Comparison of ENCODE assay signal across 8 cellular contexts in genomic region chr14:72891666-72892102, GRCh38. TPM values are rescaled to one million over a fixed set of nuclear protein-coding genes. Genes with fewer than 3 reads are reported as not detected.
DNase-seq lines count a peak whose midpoint lies in the region; ATAC-seq and TF ChIP-seq lines count a peak whose summit lies in the region.

No MANE protein-coding gene starts in this region.

- H3K4me3 ChIP-seq in ectodermal cell (ENCODE audit: insufficient read depth, low read depth, low read length) (peak overlapping the region; percentile 50), neural cell (ENCODE audit: low read length) (peak overlapping the region; percentile 91), mucosa of descending colon (no peak overlapping the region)

- H3K27ac ChIP-seq in ectodermal cell (ENCODE audit: insufficient read depth, low read depth, low read length, poor library complexity, severe bottlenecking): no peak overlapping the region
- H3K27ac ChIP-seq in neural cell (ENCODE audit: low read length): no peak overlapping the region

- TF ChIP-seq RAD21 in Ishikawa (IDR thresholded peaks at IDR 0.05; ENCODE audit: low read depth) (no peak), neural cell (conservative IDR thresholded peaks at IDR 0.05) (no peak)

- no peak for ATAC-seq in mucosa of descending colon
- no peak for ATAC-seq in GM21576 (IDR thresholded peaks at IDR 0.05; ENCODE audit: unreplicated experiment)

- H3K27me3 ChIP-seq in ectodermal cell (ENCODE audit: control insufficient read depth, insufficient read depth, low read length, poor library complexity, severe bottlenecking): peaks cover 58% of the 10 kb centered on the region
- peaks cover 63% of the 10 kb centered on the region for H3K27me3 ChIP-seq in neural cell (ENCODE audit: insufficient read depth, low read depth, low read length)

- H3K36me3 ChIP-seq in ectodermal cell (ENCODE audit: control insufficient read depth, insufficient read depth, low read length) (no peaks in the 10 kb centered on the region), neural cell (ENCODE audit: insufficient read depth, low read length) (no peaks in the 10 kb centered on the region), mucosa of descending colon (ENCODE audit: low read depth) (no peaks in the 10 kb centered on the region)

- peak overlapping the region; percentile 51 for H3K9ac ChIP-seq in neural cell (ENCODE audit: low read length)

- H2AFZ ChIP-seq in neural cell (ENCODE audit: low read depth, low read length): no peak overlapping the region

- peaks cover 52% of the 10 kb centered on the region for H3K4me1 ChIP-seq in ectodermal cell (ENCODE audit: control insufficient read depth, insufficient read depth, low read length)
- H3K4me1 ChIP-seq in mucosa of descending colon (ENCODE audit: low read depth): peaks cover 10% of the 10 kb centered on the region

- TF ChIP-seq EP300 in Ishikawa (IDR thresholded peaks at IDR 0.05; ENCODE audit: borderline replicate concordance) (no peak), neural cell (conservative IDR thresholded peaks at IDR 0.05; ENCODE audit: poor library complexity, severe bottlenecking) (no peak)

- H3K4me2 ChIP-seq in neural cell (ENCODE audit: low read length): peak overlapping the region; percentile 99

- no peaks in the 10 kb centered on the region for H3K9me2 ChIP-seq in neural cell (ENCODE audit: insufficient read depth, low read length)

- H3F3A ChIP-seq in neural cell (ENCODE audit: insufficient read depth, low read length, poor library complexity, severe bottlenecking): no peaks in the 10 kb centered on the region

- intact Hi-C loops in mucosa of descending colon (cut with DNase I, micrococcal nuclease): no loop called here

- peaks cover 11% of the 10 kb centered on the region for H3K79me2 ChIP-seq in neural cell (replicated peaks; ENCODE audit: insufficient read depth, low read length)

- TF ChIP-seq CTCF in neural cell (IDR thresholded peaks at IDR 0.05; ENCODE audit: poor library complexity, severe bottlenecking) (no peak), mucosa of descending colon (IDR thresholded peaks at IDR 0.05) (no peak)

- DNase-seq in Ammon's horn (ENCODE audit: low spot score): peak; percentile 9
- DNase-seq in mucosa of descending colon: no peak
- no peak for DNase-seq in NCI-H1694 (lab: John Stamatoyannopoulos, UW)
- no peak for DNase-seq in NCI-H1105 (lab: John Stamatoyannopoulos, UW)

- H3K9me3 ChIP-seq in ectodermal cell (ENCODE audit: control insufficient read depth, low read length): no peaks in the 10 kb centered on the region
- no peaks in the 10 kb centered on the region for H3K9me3 ChIP-seq in neural cell (ENCODE audit: low read length)
- H3K9me3 ChIP-seq in mucosa of descending colon: no peaks in the 10 kb centered on the region

- WGBS in ectodermal cell, 2 experiments: 0 to 1% methylated on average over 13 to 14 of the region's 14 CpGs

- no peaks in the 10 kb centered on the region for H4K20me1 ChIP-seq in neural cell (ENCODE audit: insufficient read depth)

TF ChIP-seq in Ishikawa, 13 proteins besides CTCF, POLR2A, EP300 and RAD21:
- TF ChIP-seq TAF1 (IDR thresholded peaks at IDR 0.05; ENCODE audit: low read depth) (0 out of 2 replicates have a peak, but pooled peaks have one; percentile 6), USF1 (IDR thresholded peaks at IDR 0.05) (no peak)

TF ChIP-seq in neural cell, 6 proteins besides CTCF, POLR2A, EP300 and RAD21:
- no peak for TF ChIP-seq TAF1 (IDR thresholded peaks at IDR 0.05; ENCODE audit: low read depth)
- no peak for TF ChIP-seq POLR2AphosphoS5 (IDR thresholded peaks at IDR 0.05)
- TF ChIP-seq SMC3 (conservative IDR thresholded peaks at IDR 0.05; ENCODE audit: poor library complexity): no peak
- no peak for TF ChIP-seq EZH2 (IDR thresholded peaks at IDR 0.05; ENCODE audit: borderline replicate concordance, insufficient read depth, low read length, poor library complexity, severe bottlenecking)

RNA-seq across cellular contexts. Expression of gene DPF3, which starts 2.2 kb away (rescaled TPM):
- 2.7 TPM for polyA plus RNA-seq in ectodermal cell (2013, experiment 1 of 4)
- polyA plus RNA-seq in ectodermal cell (2013, experiment 2 of 4): 0.84 TPM
- polyA plus RNA-seq in ectodermal cell (2013, experiment 3 of 4): 1.0 TPM
- 1.5 TPM for polyA plus RNA-seq in ectodermal cell (2013, experiment 4 of 4)
- 2.9 and 5.7 TPM in 2 replicates for polyA plus RNA-seq in neural cell
- polyA minus RNA-seq in neural cell: 17.0 and 21.8 TPM in 2 replicates
- 10 to 100 TPM in 2 of 3 donors, 1 to 10 TPM in 1; 9.3 to 21.9 (median 10.9) TPM for total RNA-seq in mucosa of descending colon

RNA-seq across cellular contexts. Expression of gene DCAF4, which starts 34.6 kb away (rescaled TPM):
- polyA plus RNA-seq in ectodermal cell (2013, experiment 1 of 4): 11.4 TPM
- 13.0 TPM for polyA plus RNA-seq in ectodermal cell (2013, experiment 2 of 4)
- polyA plus RNA-seq in ectodermal cell (2013, experiment 3 of 4): 8.4 TPM
- 9.4 TPM for polyA plus RNA-seq in ectodermal cell (2013, experiment 4 of 4)
- polyA plus RNA-seq in neural cell: 12.2 and 16.5 TPM in 2 replicates
- 10.0 and 21.2 TPM in 2 replicates for polyA minus RNA-seq in neural cell
- 10 to 100 TPM; 13.9 to 27.0 (median 15.7) TPM for total RNA-seq in mucosa of descending colon
